ENCODE assay signal across 7 cellular contexts in genomic region chr16:1230084-1230470, GRCh38. TPM values are rescaled to one million over a fixed set of nuclear protein-coding genes. Genes with fewer than 3 reads are reported as not detected.
"Had no signal": no experiment of that assay in that cellular context is flagged by ENCODE, and none has a peak within 500 bp of the region (broad histone marks: within the 10 kb centered on the region; RNA-seq: fewer than 3 reads in every experiment).

TPSB2 (minus strand) TSS chr16:1230184; CDS start chr16:1229951, 233 bp downstream.

RNA-seq across cellular contexts. Expression of gene TPSB2, which starts in this region (rescaled TPM):
- total RNA-seq: activated CD4-positive, alpha-beta memory T cell treated with anti-CD3 and anti-CD28 coated beads for 36 hours; activated CD4-positive, alpha-beta T cell treated with anti-CD3 and anti-CD28 coated beads, Interleukin-2, amount 10 ng/mL, durations not matched to agents 7 days and 5 days; OCI-LY7; SJCRH30; T-helper 2 cell treated with Interferon-gamma antibody and Interleukin-4, amounts not matched to agents 100 ng/mL and 5 ng/mL, for 36 hours had no signal
- polyA plus RNA-seq: K562, SK-N-SH had no signal
